24 cellular contexts compared by ENCODE assay signal in genomic region chr1:99731384-99731783, GRCh38. TPM values are rescaled to one million over a fixed set of nuclear protein-coding genes. Genes with fewer than 3 reads are reported as not detected.
DNase-seq lines count a peak whose midpoint lies in the region; ATAC-seq and TF ChIP-seq lines count a peak whose summit lies in the region.
"Had no signal": no experiment of that assay in that cellular context is flagged by ENCODE, and none has a peak within 500 bp of the region (broad histone marks: within the 10 kb centered on the region; RNA-seq: fewer than 3 reads in every experiment).

No MANE protein-coding gene starts in this region.

- H3K56ac ChIP-seq in IMR-90 (ENCODE audit: extremely low read depth, insufficient read depth, low read length), result no peak overlapping the region

- no peak overlapping the region for H2AK5ac ChIP-seq in IMR-90 (ENCODE audit: low read depth, low read length)

- no peak overlapping the region; the same call in 1 of the 2 replicates for H3K18ac ChIP-seq in IMR-90 (ENCODE audit: low read depth, low read length)

- H4K8ac ChIP-seq in IMR-90 (ENCODE audit: low read depth in 2 of 2, low read length in 2 of 2), result peak overlapping the region in 1 of 2 experiments; percentile 71; a peak in 2 of 4 replicates

- no peak for TF ChIP-seq CTCF in IMR-90 (conservative IDR thresholded peaks at IDR 0.05; ENCODE audit: low read depth, low read length)
- no peak for TF ChIP-seq CTCF in brain microvascular endothelial cell (IDR thresholded peaks at IDR 0.05; ENCODE audit: low read depth, low read length, missing control alignments)
- TF ChIP-seq CTCF in mesothelial cell of epicardium (IDR thresholded peaks at IDR 0.05; ENCODE audit: unreplicated experiment), result no peak

- H2BK5ac ChIP-seq in IMR-90 (ENCODE audit: low read depth, low read length, poor library complexity, severe bottlenecking), result peak overlapping the region; percentile 84

- H3K9me1 ChIP-seq in IMR-90 (ENCODE audit: insufficient read depth, low read length), result no peaks in the 10 kb centered on the region

- no CpG with 5 or more reads among the region's 1 CpG for WGBS in IMR-90 (ENCODE audit: extremely low coverage in 2 of 2, insufficient read length in 1 of 2), 2 experiments

- H3K36me3 ChIP-seq in IMR-90 (ENCODE audit: control insufficient read depth, insufficient read depth, low read length) (no peaks in the 10 kb centered on the region), brain microvascular endothelial cell (replicated peaks) (no peaks in the 10 kb centered on the region)
- H3K36me3 ChIP-seq: prostate gland had no signal

- no peaks in the 10 kb centered on the region for H3K79me1 ChIP-seq in IMR-90 (ENCODE audit: low read depth in 1 of 2, low read length in 2 of 2)

- H3K9me3 ChIP-seq in IMR-90 (ENCODE audit: control insufficient read depth, insufficient read depth, low read length), result no peaks in the 10 kb centered on the region
- H3K9me3 ChIP-seq: prostate gland had no signal

- H3K27me3 ChIP-seq in IMR-90 (ENCODE audit: control insufficient read depth, insufficient read depth, low read length), result no peaks in the 10 kb centered on the region
- H3K27me3 ChIP-seq in brain microvascular endothelial cell (replicated peaks), result no peaks in the 10 kb centered on the region
- H3K27me3 ChIP-seq: hepatocyte had no signal

- H3K36me3 Mint-ChIP-seq in mesothelial cell of epicardium, result peaks cover 13% of the 10 kb centered on the region

- H3K4ac ChIP-seq in IMR-90 (ENCODE audit: low read depth, low read length), result no peak overlapping the region

- H2AFZ ChIP-seq in IMR-90 (replicated peaks; ENCODE audit: low read length, poor library complexity), result no peak overlapping the region
- H2AFZ ChIP-seq: hepatocyte had no signal

- no peak overlapping the region for H4K91ac ChIP-seq in IMR-90 (ENCODE audit: insufficient read depth, low read depth, low read length)

- H3K9me3 Mint-ChIP-seq in mesothelial cell of epicardium, result no peaks in the 10 kb centered on the region
- H3K9me3 Mint-ChIP-seq: activated CD4-positive, alpha-beta T cell treated with anti-CD3 and anti-CD28 coated beads, Interleukin-2, amount 10 ng/mL, durations not matched to agents 24 days and 14 days; CD4-positive, alpha-beta T cell; HFFc6; neural crest cell had no signal

- peaks cover 3% of the 10 kb centered on the region for H3K4me1 Mint-ChIP-seq in mesothelial cell of epicardium
- H3K4me1 Mint-ChIP-seq: activated CD4-positive, alpha-beta T cell treated with anti-CD3 and anti-CD28 coated beads, Interleukin-2, amount 10 ng/mL, durations not matched to agents 24 days and 14 days had no signal

- peaks cover 5% of the 10 kb centered on the region; the same call in 1 of the 2 replicates for H3K4me1 ChIP-seq in IMR-90 (ENCODE audit: control insufficient read depth, insufficient read depth, low read length)
- H3K4me1 ChIP-seq: prostate gland had no signal

- H3K14ac ChIP-seq in IMR-90 (replicated peaks; ENCODE audit: low read depth, low read length), result no peak overlapping the region; the same call in 1 of the 2 replicates

- H4K20me1 ChIP-seq in IMR-90 (ENCODE audit: insufficient read depth, low read length), result no peaks in the 10 kb centered on the region

- POLR2A ChIA-PET in IMR-90 (lab: Charles Lee; ENCODE audit: unreplicated experiment), result no interaction called here

- no peak for TF ChIP-seq POLR2A in IMR-90 (IDR thresholded peaks at IDR 0.05; ENCODE audit: low read depth, low read length)

- H3K4me3 ChIP-seq in IMR-90 (ENCODE audit: insufficient read depth, low read depth, low read length) (no peak overlapping the region), brain microvascular endothelial cell (ENCODE audit: low read depth, low read length) (no peak overlapping the region)
- H3K4me3 ChIP-seq: hepatocyte, K562, prostate gland had no signal

- intact Hi-C loops in IMR-90 (cut with micrococcal nuclease), result loop anchor here (10.0 kb wide), 2 partner anchors 847 to 987 kb away; no protein-coding TSS in a partner anchor

- no peak overlapping the region for H4K5ac ChIP-seq in IMR-90 (ENCODE audit: low read depth, low read length)

- no peak overlapping the region for H3K23ac ChIP-seq in IMR-90 (ENCODE audit: low read depth, low read length)

- H2AK9ac ChIP-seq in IMR-90 (replicated peaks; ENCODE audit: low read depth, low read length, poor library complexity), result no peak overlapping the region

- no peak overlapping the region for H3K9ac ChIP-seq in IMR-90 (ENCODE audit: low read depth, low read length)

- no peak overlapping the region for H2BK20ac ChIP-seq in IMR-90 (ENCODE audit: low read depth, low read length)

- no TSS peak for BruUV-seq in IMR-90 (replicated peaks; lab: Mats Ljungman, UMichigan)

- no peak overlapping the region for H3K4me3 Mint-ChIP-seq in mesothelial cell of epicardium
- H3K4me3 Mint-ChIP-seq: activated CD4-positive, alpha-beta T cell treated with anti-CD3 and anti-CD28 coated beads, Interleukin-2, amount 10 ng/mL, durations not matched to agents 24 days and 14 days; CD4-positive, alpha-beta T cell; HFFc6; neural crest cell had no signal

- H2BK120ac ChIP-seq in IMR-90 (ENCODE audit: low read depth, low read length), result peak overlapping the region; percentile 50; the same call in 1 of the 2 replicates

- H3K27me3 Mint-ChIP-seq in mesothelial cell of epicardium (ENCODE audit: low read depth), result no peaks in the 10 kb centered on the region
- H3K27me3 Mint-ChIP-seq: CD4-positive, alpha-beta T cell had no signal

- in situ Hi-C loops in IMR-90 (cut with MboI; ENCODE audit: low sequenced_read_pairs), result no loop called here
- in situ Hi-C loops in brain microvascular endothelial cell (cut with HindIII; ENCODE audit: low pct_ligation_motif_present, low sequenced_read_pairs), result no loop called here

- no peak overlapping the region for H2BK15ac ChIP-seq in IMR-90 (ENCODE audit: low read depth, low read length)

- CTCF ChIA-PET in IMR-90 (lab: Yijun Ruan, JAX), result interaction anchor here (0.6 kb wide), 1 partner anchor 16 kb away, joined by 3 read pairs; no protein-coding TSS in a partner anchor

- H3K27ac ChIP-seq in IMR-90 (ENCODE audit: insufficient read depth, low read length), result no peak overlapping the region; the same call in 1 of the 2 replicates
- H3K27ac ChIP-seq in brain microvascular endothelial cell, result peak overlapping the region; percentile 9
- H3K27ac ChIP-seq: hepatocyte, prostate gland had no signal

- H3K4me2 ChIP-seq in IMR-90 (ENCODE audit: low read depth, low read length), result peak overlapping the region; percentile 19; the same call in 1 of the 2 replicates
- H3K4me2 ChIP-seq: hepatocyte had no signal

- peak overlapping the region; percentile 57 for H3K27ac Mint-ChIP-seq in mesothelial cell of epicardium
- H3K27ac Mint-ChIP-seq: activated CD4-positive, alpha-beta T cell treated with anti-CD3 and anti-CD28 coated beads, Interleukin-2, amount 10 ng/mL, durations not matched to agents 24 days and 14 days; CD4-positive, alpha-beta T cell; HFFc6 had no signal

- no peak for TF ChIP-seq RAD21 in IMR-90 (IDR thresholded peaks at IDR 0.05; ENCODE audit: low read length)

- dilution Hi-C loops in IMR-90 (cut with HindIII; ENCODE audit: low sequenced_read_pairs, unreplicated experiment), result no loop called here

- DNase-seq in ELR (ENCODE audit: low read depth) (peak; percentile 66), IMR-90 (peak; percentile 88), brain microvascular endothelial cell (no peak), mesothelial cell of epicardium (ENCODE audit: low spot score in 2 of 2, unreplicated experiment in 2 of 2) (no peak), NCI-H2029 (lab: John Stamatoyannopoulos, UW) (no peak)
- no peak for DNase-seq in activated naive CD4-positive, alpha-beta T cell treated with anti-CD3 and anti-CD28 coated beads, Interleukin-2, amount 50 U/mL, for 16 hours
- DNase-seq: activated CD4-positive, alpha-beta T cell treated with anti-CD3 and anti-CD28 coated beads, Interleukin-2, amount 10 ng/mL, durations not matched to agents 24 days and 14 days; activated CD8-positive, alpha-beta memory T cell treated with anti-CD3 and anti-CD28 coated beads, Interleukin-2, amount 50 U/mL, for 4 hours; activated effector memory CD4-positive, alpha-beta T cell treated with Interleukin-2 at 50 U/mL for 16 hours; anterior cingulate cortex; CD4-positive, alpha-beta T cell; DMS53; effector CD8-positive, alpha-beta T cell; HFFc6; NCI-H146; NCI-H774; stimulated activated CD4-positive, alpha-beta T cell treated with anti-CD3 and anti-CD28 coated beads, Interleukin-2, amount 100 ng/mL, for 24 hours; stimulated activated naive CD4-positive, alpha-beta T cell had no signal

- peak; percentile 89 for ATAC-seq in IMR-90 (ENCODE audit: low read depth)
- no peak for ATAC-seq in HG03457 (IDR thresholded peaks at IDR 0.05; ENCODE audit: unreplicated experiment)
- no peak for ATAC-seq in GM19035 (IDR thresholded peaks at IDR 0.05; ENCODE audit: unreplicated experiment)
- ATAC-seq: K562 had no signal

TF ChIP-seq in IMR-90, 13 proteins besides CTCF, POLR2A, EP300 and RAD21:
- no peak for TF ChIP-seq RFX5 (IDR thresholded peaks at IDR 0.05; ENCODE audit: low read depth, low read length)
- no peak for TF ChIP-seq MXI1 (IDR thresholded peaks at IDR 0.05; ENCODE audit: borderline replicate concordance, low read depth, low read length)
- TF ChIP-seq FOS (IDR thresholded peaks at IDR 0.05; ENCODE audit: low read depth, low read length), result no peak
- no peak for TF ChIP-seq MAFK (IDR thresholded peaks at IDR 0.05; ENCODE audit: low read depth, low read length)
- no peak for TF ChIP-seq BHLHE40 (IDR thresholded peaks at IDR 0.05; ENCODE audit: low read depth, low read length)
- no peak for TF ChIP-seq ELK1 (IDR thresholded peaks at IDR 0.05; ENCODE audit: borderline replicate concordance, low read depth, low read length)
- no peak for TF ChIP-seq CHD1 (IDR thresholded peaks at IDR 0.05; ENCODE audit: low read depth, low read length)
- no peak for TF ChIP-seq CEBPB (IDR thresholded peaks at IDR 0.05; ENCODE audit: low read depth, low read length)

RNA-seq across cellular contexts. Expression of gene FRRS1, which starts 35.1 kb away (rescaled TPM):
- total RNA-seq in IMR-90 (2012; rRNA removed) (21.7 and 23.5 TPM in 2 replicates), mesothelial cell of epicardium (19.5 to 22.5 TPM (median 20.4 TPM) in 3 replicates)
- polyA plus RNA-seq in IMR-90 (2012; rRNA removed), result 3.2 and 3.8 TPM in 2 replicates
- 1.2 and 1.3 TPM in 2 replicates for polyA plus RNA-seq in IMR-90 (2012; cell fraction: cytosol; rRNA removed)
- 0.28 and 3.9 TPM in 2 replicates for polyA plus RNA-seq in IMR-90 (2012; cell fraction: nucleus; rRNA removed; ENCODE audit: low replicate concordance)

Comparison
In these comparisons a context has a peak if more than half of its experiments do, and no peak if none do; other contexts are left out.
1. DNase-seq: peak in ELR (single experiment) and IMR-90 (single experiment); none in brain microvascular endothelial cell (single experiment), mesothelial cell of epicardium (0 of 2), NCI-H2029 (single experiment) and activated naive CD4-positive, alpha-beta T cell treated with anti-CD3 and anti-CD28 coated beads, Interleukin-2, amount 50 U/mL, for 16 hours (single experiment).